Comparison of ENCODE assay signal across 1 cellular context in genomic region chr21:34642211-34643075, GRCh38.
TF ChIP-seq lines count a peak whose summit lies in the region.

No MANE protein-coding gene starts in this region.

TF ChIP-seq in GM12878, 131 proteins besides CTCF, POLR2A, EP300 and RAD21 (continued from another document and continues in another):
- no peak for TF ChIP-seq CEBPZ (IDR thresholded peaks at IDR 0.05; ENCODE audit: low read depth, low read length)
- no peak for TF ChIP-seq FOS (IDR thresholded peaks at IDR 0.05; ENCODE audit: borderline replicate concordance, extremely low read depth, insufficient read length)
- no peak for TF ChIP-seq ZNF384 (IDR thresholded peaks at IDR 0.05; ENCODE audit: borderline replicate concordance, low read depth, low read length)
- TF ChIP-seq BCL3 (IDR thresholded peaks at IDR 0.05; ENCODE audit: borderline replicate concordance, insufficient read depth, low read depth, low read length, poor library complexity, severe bottlenecking) = peak; percentile 64
- peak; percentile 83 to 87; a peak in 3 of 4 replicates for TF ChIP-seq IKZF2 (IDR thresholded peaks at IDR 0.05)
- TF ChIP-seq E2F4 (IDR thresholded peaks at IDR 0.05; ENCODE audit: low read depth, low read length) = no peak
- TF ChIP-seq SMAD5 (IDR thresholded peaks at IDR 0.05; ENCODE audit: low read depth) = no peak
- TF ChIP-seq SRF (IDR thresholded peaks at IDR 0.05; ENCODE audit: low read depth in 2 of 2, low read length in 2 of 2) = no peak
- peak; percentile 81 for TF ChIP-seq MTA2 (IDR thresholded peaks at IDR 0.05; ENCODE audit: low read depth)
- peak; percentile 96 for TF ChIP-seq EED (IDR thresholded peaks at IDR 0.05; ENCODE audit: low read depth)
- no peak for TF ChIP-seq KDM1A (IDR thresholded peaks at IDR 0.05; ENCODE audit: borderline replicate concordance)
- TF ChIP-seq ZSCAN29 (IDR thresholded peaks at IDR 0.05) = no peak
- TF ChIP-seq NRF1 (conservative IDR thresholded peaks at IDR 0.05; ENCODE audit: low read depth, low read length) = no peak
- no peak for TF ChIP-seq PBX3 (IDR thresholded peaks at IDR 0.05; ENCODE audit: insufficient replicate concordance, low read depth, low read length)
- TF ChIP-seq CBFB (IDR thresholded peaks at IDR 0.05; ENCODE audit: low read depth) = peak; percentile 84
- no peak for TF ChIP-seq GABPA (IDR thresholded peaks at IDR 0.05; ENCODE audit: low read depth)
- TF ChIP-seq ZZZ3 (IDR thresholded peaks at IDR 0.05; ENCODE audit: control insufficient read depth, insufficient read length, low read depth) = no peak
- no peak for TF ChIP-seq RAD51 (IDR thresholded peaks at IDR 0.05)
- no peak for TF ChIP-seq ZBTB4 (CRISPR knock-in tag; IDR thresholded peaks at IDR 0.05)
- TF ChIP-seq NR2C2 (IDR thresholded peaks at IDR 0.05; ENCODE audit: borderline replicate concordance, control insufficient read depth, insufficient read length, low read depth) = no peak
- 0 out of 2 replicates have a peak, but pooled peaks have one; percentile 41 for TF ChIP-seq WRNIP1 (IDR thresholded peaks at IDR 0.05; ENCODE audit: borderline replicate concordance, low read depth, low read length)
- no peak for TF ChIP-seq ZBTB33 (IDR thresholded peaks at IDR 0.05)
- peak; percentile 46; the same call in 1 of the 2 replicates for TF ChIP-seq ZNF687 (IDR thresholded peaks at IDR 0.05)
- TF ChIP-seq KLF5 (IDR thresholded peaks at IDR 0.05; ENCODE audit: partially characterized antibody) = no peak
- TF ChIP-seq ZBTB11 (CRISPR knock-in tag; IDR thresholded peaks at IDR 0.05) = no peak
- TF ChIP-seq IRF3 (IDR thresholded peaks at IDR 0.05) = no peak
- TF ChIP-seq SMAD1 (IDR thresholded peaks at IDR 0.05; ENCODE audit: low read depth, partially characterized antibody) = no peak
- TF ChIP-seq HDAC6 (IDR thresholded peaks at IDR 0.05; ENCODE audit: unreplicated experiment) = no peak
- TF ChIP-seq SIX5 (IDR thresholded peaks at IDR 0.05; ENCODE audit: low read depth, low read length, severe bottlenecking) = no peak
- TF ChIP-seq POLR2AphosphoS2 (IDR thresholded peaks at IDR 0.05; ENCODE audit: low read depth, low read length) = no peak
- no peak for TF ChIP-seq EGR1 (IDR thresholded peaks at IDR 0.05; ENCODE audit: borderline replicate concordance in 1 of 2, low read depth in 2 of 2, low read length in 2 of 2)
- no peak for TF ChIP-seq TCF7 (IDR thresholded peaks at IDR 0.05; ENCODE audit: borderline replicate concordance)
- no peak for TF ChIP-seq SMARCA5 (IDR thresholded peaks at IDR 0.05)
- no peak for TF ChIP-seq STAT3 (IDR thresholded peaks at IDR 0.05; ENCODE audit: low read depth, low read length)
- peak; percentile 58 to 71; a peak in 3 of 4 replicates for TF ChIP-seq BHLHE40 (IDR thresholded peaks at IDR 0.05; ENCODE audit: borderline replicate concordance in 1 of 2, low read depth in 2 of 2, low read length in 1 of 2)
- TF ChIP-seq PAX5 (IDR thresholded peaks at IDR 0.05; ENCODE audit: borderline replicate concordance, low read depth, low read length) = peak; percentile 89
- peak; percentile 86 for TF ChIP-seq TCF12 (IDR thresholded peaks at IDR 0.05; ENCODE audit: low read depth, low read length)
- TF ChIP-seq ZBED1 (IDR thresholded peaks at IDR 0.05; ENCODE audit: borderline replicate concordance) = no peak; the same call in 1 of the 2 replicates
- no peak for TF ChIP-seq ZNF24 (IDR thresholded peaks at IDR 0.05)
